ENCODE assay signal across 1 cellular context in genomic region chr16:77780378-77780837, GRCh38.
TF ChIP-seq lines count a peak whose summit lies in the region.

No MANE protein-coding gene starts in this region.

TF ChIP-seq in SK-N-SH, 30 proteins besides CTCF, POLR2A, EP300 and RAD21 (continued from another document):
- TF ChIP-seq PBX3 (IDR thresholded peaks at IDR 0.05): peak; percentile 87
- TF ChIP-seq JUND (IDR thresholded peaks at IDR 0.05): peak; percentile 93
- TF ChIP-seq TEAD4 (IDR thresholded peaks at IDR 0.05; ENCODE audit: borderline replicate concordance, insufficient read depth): peak; percentile 65; the same call in 1 of the 2 replicates
- no peak for TF ChIP-seq USF2 (IDR thresholded peaks at IDR 0.05; ENCODE audit: borderline replicate concordance, low read depth, low read length)
- peak; percentile 73 for TF ChIP-seq TCF12 (IDR thresholded peaks at IDR 0.05)
- no peak for TF ChIP-seq ZBTB33 (IDR thresholded peaks at IDR 0.05; ENCODE audit: borderline replicate concordance, low read depth)
- TF ChIP-seq NFIC (IDR thresholded peaks at IDR 0.05; ENCODE audit: borderline replicate concordance): peak; percentile 43; the same call in 1 of the 2 replicates
TF ChIP-seq in SK-N-SH: peak in this region for 10.
